Comparison of ENCODE assay signal across 2 cellular contexts in the genomic region with DNA sequence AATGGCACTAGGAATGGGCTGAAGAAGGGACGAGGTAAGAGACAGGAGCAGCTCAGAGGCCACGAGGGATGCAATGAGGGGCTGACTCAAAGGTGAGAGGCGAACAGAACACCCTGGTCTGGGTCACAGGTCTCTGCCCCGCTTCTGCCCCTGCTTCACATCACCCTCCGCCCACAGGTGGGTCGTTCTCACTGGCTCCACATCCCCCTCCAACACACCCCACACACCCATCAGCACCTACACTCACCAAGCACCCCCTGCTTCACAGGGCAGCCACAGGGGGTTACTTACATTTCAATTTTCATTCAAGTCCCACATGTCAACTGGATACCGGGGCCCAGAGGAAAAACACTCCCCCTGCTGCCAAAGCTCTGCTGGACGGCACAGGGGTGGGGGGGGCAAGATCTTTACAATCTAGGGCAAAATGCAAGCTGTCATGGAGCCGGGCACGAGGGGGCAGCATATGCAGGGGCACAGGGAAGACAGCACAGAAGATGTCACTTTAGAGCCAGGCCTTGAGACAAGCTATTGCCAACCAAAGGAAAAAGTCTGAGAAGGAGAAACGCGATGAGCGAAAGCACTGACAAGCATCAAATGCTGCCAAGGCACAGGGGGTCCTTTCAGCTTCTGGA.
TF ChIP-seq lines count a peak whose summit lies in the region.

No MANE protein-coding gene starts in this region.

TF ChIP-seq in SK-N-SH, 30 proteins besides CTCF, POLR2A, EP300 and RAD21 (continued from another document):
- TF ChIP-seq JUND (IDR thresholded peaks at IDR 0.05) (no peak), GATA2 (CRISPR knock-in tag; IDR thresholded peaks at IDR 0.05) (no peak), SMC3 (IDR thresholded peaks at IDR 0.05; ENCODE audit: low read depth, low read length) (no peak; the same call in 1 of the 2 replicates), ELF1 (IDR thresholded peaks at IDR 0.05) (no peak), RFX5 (IDR thresholded peaks at IDR 0.05; ENCODE audit: low read length) (no peak), TAF1 (IDR thresholded peaks at IDR 0.05; ENCODE audit: borderline replicate concordance, low read depth, low read length) (no peak), FOXJ3 (CRISPR knock-in tag; IDR thresholded peaks at IDR 0.05) (no peak), ZBTB33 (IDR thresholded peaks at IDR 0.05; ENCODE audit: borderline replicate concordance, low read depth) (no peak), POLR2AphosphoS5 (IDR thresholded peaks at IDR 0.05; ENCODE audit: low read depth, low read length) (no peak)
TF ChIP-seq in SK-N-SH: peak in this region for 0.

TF ChIP-seq in SK-N-SH treated with all-trans-retinoic acid at 6 μM for 48 hours, 23 proteins besides CTCF, POLR2A, EP300 and RAD21 (continued from another document):
- TF ChIP-seq, protein P1, sequence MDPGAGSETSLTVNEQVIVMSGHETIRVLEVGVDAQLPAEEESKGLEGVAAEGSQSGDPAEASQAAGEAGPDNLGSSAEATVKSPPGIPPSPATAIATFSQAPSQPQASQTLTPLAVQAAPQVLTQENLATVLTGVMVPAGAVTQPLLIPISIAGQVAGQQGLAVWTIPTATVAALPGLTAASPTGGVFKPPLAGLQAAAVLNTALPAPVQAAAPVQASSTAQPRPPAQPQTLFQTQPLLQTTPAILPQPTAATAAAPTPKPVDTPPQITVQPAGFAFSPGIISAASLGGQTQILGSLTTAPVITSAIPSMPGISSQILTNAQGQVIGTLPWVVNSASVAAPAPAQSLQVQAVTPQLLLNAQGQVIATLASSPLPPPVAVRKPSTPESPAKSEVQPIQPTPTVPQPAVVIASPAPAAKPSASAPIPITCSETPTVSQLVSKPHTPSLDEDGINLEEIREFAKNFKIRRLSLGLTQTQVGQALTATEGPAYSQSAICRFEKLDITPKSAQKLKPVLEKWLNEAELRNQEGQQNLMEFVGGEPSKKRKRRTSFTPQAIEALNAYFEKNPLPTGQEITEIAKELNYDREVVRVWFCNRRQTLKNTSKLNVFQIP (CRISPR knock-in tag; IDR thresholded peaks at IDR 0.05; ENCODE audit: borderline replicate concordance, low read depth) = no peak
- no peak for TF ChIP-seq ZNF70 (CRISPR knock-in tag; IDR thresholded peaks at IDR 0.05)
- TF ChIP-seq, protein P2, sequence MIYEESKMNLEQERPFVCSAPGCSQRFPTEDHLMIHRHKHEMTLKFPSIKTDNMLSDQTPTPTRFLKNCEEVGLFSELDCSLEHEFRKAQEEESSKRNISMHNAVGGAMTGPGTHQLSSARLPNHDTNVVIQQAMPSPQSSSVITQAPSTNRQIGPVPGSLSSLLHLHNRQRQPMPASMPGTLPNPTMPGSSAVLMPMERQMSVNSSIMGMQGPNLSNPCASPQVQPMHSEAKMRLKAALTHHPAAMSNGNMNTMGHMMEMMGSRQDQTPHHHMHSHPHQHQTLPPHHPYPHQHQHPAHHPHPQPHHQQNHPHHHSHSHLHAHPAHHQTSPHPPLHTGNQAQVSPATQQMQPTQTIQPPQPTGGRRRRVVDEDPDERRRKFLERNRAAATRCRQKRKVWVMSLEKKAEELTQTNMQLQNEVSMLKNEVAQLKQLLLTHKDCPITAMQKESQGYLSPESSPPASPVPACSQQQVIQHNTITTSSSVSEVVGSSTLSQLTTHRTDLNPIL (CRISPR knock-in tag; IDR thresholded peaks at IDR 0.05; ENCODE audit: low read depth) = no peak
- no peak for TF ChIP-seq CSDC2 (CRISPR knock-in tag; IDR thresholded peaks at IDR 0.05)
- no peak for TF ChIP-seq ESRRG (CRISPR knock-in tag; IDR thresholded peaks at IDR 0.05)
- TF ChIP-seq RARB (CRISPR knock-in tag; IDR thresholded peaks at IDR 0.05) = no peak
TF ChIP-seq in SK-N-SH treated with all-trans-retinoic acid at 6 μM for 48 hours: peak in this region for 0.
